In genomic region chr19:688992-689391, GRCh38 we compare ENCODE assay signal across 1 cellular context.
TF ChIP-seq lines count a peak whose summit lies in the region.

No MANE protein-coding gene starts in this region.

TF ChIP-seq in H1, 55 proteins besides CTCF, POLR2A, EP300 and RAD21:
- TF ChIP-seq TCF12 (IDR thresholded peaks at IDR 0.05; ENCODE audit: low read depth, low read length) (no peak), KDM1A (IDR thresholded peaks at IDR 0.05; ENCODE audit: borderline replicate concordance, low read length) (peak; percentile 85)
TF ChIP-seq in H1: peak in this region for 1.
